12 cellular contexts compared by ENCODE assay signal in the genomic region with DNA sequence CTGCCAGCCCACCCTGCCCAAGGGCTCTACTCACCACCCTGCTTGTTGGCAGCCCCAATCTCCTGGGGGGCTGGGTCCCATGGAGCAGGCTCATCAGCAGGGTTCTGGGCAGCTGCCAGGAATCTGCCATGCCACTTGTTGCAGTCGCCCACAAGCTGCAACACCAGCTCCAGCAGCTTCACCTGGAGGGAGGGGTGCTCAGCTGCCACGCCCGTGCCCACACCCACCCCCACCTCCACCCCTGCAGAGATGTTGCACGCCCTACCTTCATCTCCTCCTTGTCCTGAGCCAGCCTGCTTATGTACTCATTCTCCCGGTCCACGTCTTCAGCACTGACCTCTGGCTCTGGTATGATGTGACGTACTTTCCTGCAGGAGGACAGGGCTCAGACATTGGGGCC.
A peak's percentile ranks its signal among the peaks of the same experiment; 100 is the strongest.
DNase-seq lines count a peak whose midpoint lies in the region; ATAC-seq and TF ChIP-seq lines count a peak whose summit lies in the region.
"Had no signal": no experiment of that assay in that cellular context is flagged by ENCODE, and none has a peak within 500 bp of the region (broad histone marks: within the 10 kb centered on the region; RNA-seq: fewer than 3 reads in every experiment).

No MANE protein-coding gene starts in this region.

- peak overlapping the region; percentile 9 for H3K18ac ChIP-seq in neuronal stem cell (ENCODE audit: low read length)

- H3K4ac ChIP-seq in neuronal stem cell (ENCODE audit: low read length), result no peak overlapping the region

- H3K36me3 ChIP-seq in neuronal stem cell (replicated peaks in 1 of 2; ENCODE audit: control insufficient read depth in 2 of 2, insufficient read depth in 2 of 2, low read length in 2 of 2), result no peaks in the 10 kb centered on the region

- H3K79me1 ChIP-seq in neuronal stem cell (ENCODE audit: low read depth, low read length), result no peaks in the 10 kb centered on the region

- H3K4me1 ChIP-seq in neuronal stem cell (ENCODE audit: control insufficient read depth in 2 of 2, insufficient read depth in 1 of 2, low read depth in 1 of 2, low read length in 2 of 2), result no peaks in the 10 kb centered on the region

- no peak overlapping the region for H2BK15ac ChIP-seq in neuronal stem cell (ENCODE audit: low read length)

- no peak overlapping the region for H3K9ac ChIP-seq in neuronal stem cell (ENCODE audit: low read depth, low read length, poor library complexity)

- no peak overlapping the region for H2AK5ac ChIP-seq in neuronal stem cell (ENCODE audit: low read depth, low read length)

- no peak overlapping the region for H4K8ac ChIP-seq in neuronal stem cell (ENCODE audit: low read depth, low read length)

- TF ChIP-seq EP300 in Ishikawa (IDR thresholded peaks at IDR 0.05; ENCODE audit: borderline replicate concordance), result no peak

- no peak overlapping the region for H2AFZ ChIP-seq in neuronal stem cell (ENCODE audit: low read length)

- DNase-seq in NCI-H748 (lab: John Stamatoyannopoulos, UW; ENCODE audit: unreplicated experiment) (peak; percentile 27), NCI-H748 treated with DMSO at 0.1 percent for 48 hours (lab: John Stamatoyannopoulos, UW) (no peak), neuronal stem cell (ENCODE audit: low spot score) (no peak), 8988T (no peak)
- DNase-seq in activated effector memory CD4-positive, alpha-beta T cell treated with Interleukin-2 at 50 U/mL for 16 hours, result no peak
- DNase-seq: C1 segment of cervical spinal cord; CD4-positive, alpha-beta T cell; DMS153; GF-D8; HCEC 1CT had no signal

- no peak overlapping the region for H2BK120ac ChIP-seq in neuronal stem cell (ENCODE audit: low read depth, low read length)

- H3K4me3 ChIP-seq in neuronal stem cell (ENCODE audit: low read length in 2 of 2), result no peak overlapping the region

- H3K27ac ChIP-seq in neuronal stem cell (replicated peaks; ENCODE audit: low read length), result no peak overlapping the region

- H3K23ac ChIP-seq in neuronal stem cell (ENCODE audit: low read depth, low read length, poor library complexity), result no peak overlapping the region

- WGBS in neuronal stem cell (ENCODE audit: extremely low coverage in 2 of 2, insufficient read length in 2 of 2, insufficient replicate concordance in 1 of 2), 2 donors, result no CpG with 5 or more reads among the region's 7 CpGs

- H2BK12ac ChIP-seq in neuronal stem cell (ENCODE audit: low read length), result no peak overlapping the region

- H3K9me3 ChIP-seq in neuronal stem cell (replicated peaks in 1 of 2; ENCODE audit: control insufficient read depth in 2 of 2, insufficient read depth in 1 of 2, low read depth in 1 of 2, low read length in 2 of 2), result no peaks in the 10 kb centered on the region

- no peaks in the 10 kb centered on the region for H3K27me3 ChIP-seq in neuronal stem cell (ENCODE audit: control insufficient read depth in 3 of 3, insufficient read depth in 3 of 3, low read depth in 1 of 3, low read length in 3 of 3)

- no peak overlapping the region for H3K4me2 ChIP-seq in neuronal stem cell (ENCODE audit: insufficient read depth, low read length, poor library complexity, severe bottlenecking)

- ATAC-seq in HG03039 (IDR thresholded peaks at IDR 0.05; ENCODE audit: unreplicated experiment), result no peak

- no peak for TF ChIP-seq RAD21 in Ishikawa (IDR thresholded peaks at IDR 0.05; ENCODE audit: low read depth)

- H4K91ac ChIP-seq in neuronal stem cell (ENCODE audit: low read depth, low read length, poor library complexity), result no peak overlapping the region

- H3K14ac ChIP-seq in neuronal stem cell (ENCODE audit: low read length), result peak overlapping the region; percentile 50

- H2BK5ac ChIP-seq in neuronal stem cell (ENCODE audit: low read length), result no peak overlapping the region

TF ChIP-seq in Ishikawa, 13 proteins besides CTCF, POLR2A, EP300 and RAD21:
- no peak for TF ChIP-seq TCF12 (IDR thresholded peaks at IDR 0.05; ENCODE audit: low read depth)
- peak; percentile 43 for TF ChIP-seq NFIC (IDR thresholded peaks at IDR 0.05)
- no peak for TF ChIP-seq YY1 (IDR thresholded peaks at IDR 0.05; ENCODE audit: low read depth)
- no peak for TF ChIP-seq FOXM1 (IDR thresholded peaks at IDR 0.05; ENCODE audit: borderline replicate concordance, low read depth)
TF ChIP-seq in Ishikawa: peak in this region for 1.
